Comparison of ENCODE assay signal across 1 cellular context in the genomic region with DNA sequence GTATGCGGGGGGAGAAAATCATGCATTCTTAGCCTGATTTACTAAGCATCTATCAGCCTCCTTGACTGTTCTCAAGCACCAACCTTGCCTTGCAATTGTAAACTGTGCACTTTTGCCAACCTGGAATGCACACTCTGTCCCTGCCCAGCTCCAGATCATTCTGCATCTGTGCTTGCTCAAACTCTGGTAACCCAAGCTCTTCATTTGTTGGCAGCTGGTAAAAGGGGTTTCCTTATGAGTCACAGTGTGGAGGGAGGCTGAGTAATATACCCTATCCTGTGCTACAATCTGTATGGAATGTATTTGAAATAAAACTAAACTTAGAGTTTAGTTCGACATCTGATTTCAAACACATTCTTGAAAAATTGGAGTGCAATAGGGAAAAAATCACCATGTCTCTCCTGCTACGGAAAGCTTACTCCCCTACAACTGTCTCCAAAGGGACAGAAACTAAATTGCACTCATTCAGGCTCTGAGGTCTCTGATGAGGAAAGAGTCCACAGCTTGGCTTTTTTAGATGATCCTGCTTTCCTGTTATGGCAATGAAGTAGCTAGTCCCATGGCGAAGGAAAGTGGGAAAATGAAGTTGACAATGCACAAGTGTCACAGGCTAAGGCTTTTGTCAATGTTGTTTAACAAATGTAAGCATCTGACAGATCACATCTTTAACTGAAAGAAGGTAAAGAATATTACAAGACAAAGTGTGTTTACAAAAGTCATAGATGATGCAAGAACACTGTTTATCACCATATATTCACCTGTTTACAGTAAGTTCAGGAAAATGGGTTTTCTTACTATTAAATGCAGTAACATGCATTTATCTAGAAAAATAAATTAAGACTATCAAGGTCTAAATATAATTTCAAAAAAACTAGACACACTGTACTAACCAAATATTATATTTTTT.
TF ChIP-seq lines count a peak whose summit lies in the region.

No MANE protein-coding gene starts in this region.

TF ChIP-seq in H1, 55 proteins besides CTCF, POLR2A, EP300 and RAD21 (continued from another document):
- TF ChIP-seq, protein P1, sequence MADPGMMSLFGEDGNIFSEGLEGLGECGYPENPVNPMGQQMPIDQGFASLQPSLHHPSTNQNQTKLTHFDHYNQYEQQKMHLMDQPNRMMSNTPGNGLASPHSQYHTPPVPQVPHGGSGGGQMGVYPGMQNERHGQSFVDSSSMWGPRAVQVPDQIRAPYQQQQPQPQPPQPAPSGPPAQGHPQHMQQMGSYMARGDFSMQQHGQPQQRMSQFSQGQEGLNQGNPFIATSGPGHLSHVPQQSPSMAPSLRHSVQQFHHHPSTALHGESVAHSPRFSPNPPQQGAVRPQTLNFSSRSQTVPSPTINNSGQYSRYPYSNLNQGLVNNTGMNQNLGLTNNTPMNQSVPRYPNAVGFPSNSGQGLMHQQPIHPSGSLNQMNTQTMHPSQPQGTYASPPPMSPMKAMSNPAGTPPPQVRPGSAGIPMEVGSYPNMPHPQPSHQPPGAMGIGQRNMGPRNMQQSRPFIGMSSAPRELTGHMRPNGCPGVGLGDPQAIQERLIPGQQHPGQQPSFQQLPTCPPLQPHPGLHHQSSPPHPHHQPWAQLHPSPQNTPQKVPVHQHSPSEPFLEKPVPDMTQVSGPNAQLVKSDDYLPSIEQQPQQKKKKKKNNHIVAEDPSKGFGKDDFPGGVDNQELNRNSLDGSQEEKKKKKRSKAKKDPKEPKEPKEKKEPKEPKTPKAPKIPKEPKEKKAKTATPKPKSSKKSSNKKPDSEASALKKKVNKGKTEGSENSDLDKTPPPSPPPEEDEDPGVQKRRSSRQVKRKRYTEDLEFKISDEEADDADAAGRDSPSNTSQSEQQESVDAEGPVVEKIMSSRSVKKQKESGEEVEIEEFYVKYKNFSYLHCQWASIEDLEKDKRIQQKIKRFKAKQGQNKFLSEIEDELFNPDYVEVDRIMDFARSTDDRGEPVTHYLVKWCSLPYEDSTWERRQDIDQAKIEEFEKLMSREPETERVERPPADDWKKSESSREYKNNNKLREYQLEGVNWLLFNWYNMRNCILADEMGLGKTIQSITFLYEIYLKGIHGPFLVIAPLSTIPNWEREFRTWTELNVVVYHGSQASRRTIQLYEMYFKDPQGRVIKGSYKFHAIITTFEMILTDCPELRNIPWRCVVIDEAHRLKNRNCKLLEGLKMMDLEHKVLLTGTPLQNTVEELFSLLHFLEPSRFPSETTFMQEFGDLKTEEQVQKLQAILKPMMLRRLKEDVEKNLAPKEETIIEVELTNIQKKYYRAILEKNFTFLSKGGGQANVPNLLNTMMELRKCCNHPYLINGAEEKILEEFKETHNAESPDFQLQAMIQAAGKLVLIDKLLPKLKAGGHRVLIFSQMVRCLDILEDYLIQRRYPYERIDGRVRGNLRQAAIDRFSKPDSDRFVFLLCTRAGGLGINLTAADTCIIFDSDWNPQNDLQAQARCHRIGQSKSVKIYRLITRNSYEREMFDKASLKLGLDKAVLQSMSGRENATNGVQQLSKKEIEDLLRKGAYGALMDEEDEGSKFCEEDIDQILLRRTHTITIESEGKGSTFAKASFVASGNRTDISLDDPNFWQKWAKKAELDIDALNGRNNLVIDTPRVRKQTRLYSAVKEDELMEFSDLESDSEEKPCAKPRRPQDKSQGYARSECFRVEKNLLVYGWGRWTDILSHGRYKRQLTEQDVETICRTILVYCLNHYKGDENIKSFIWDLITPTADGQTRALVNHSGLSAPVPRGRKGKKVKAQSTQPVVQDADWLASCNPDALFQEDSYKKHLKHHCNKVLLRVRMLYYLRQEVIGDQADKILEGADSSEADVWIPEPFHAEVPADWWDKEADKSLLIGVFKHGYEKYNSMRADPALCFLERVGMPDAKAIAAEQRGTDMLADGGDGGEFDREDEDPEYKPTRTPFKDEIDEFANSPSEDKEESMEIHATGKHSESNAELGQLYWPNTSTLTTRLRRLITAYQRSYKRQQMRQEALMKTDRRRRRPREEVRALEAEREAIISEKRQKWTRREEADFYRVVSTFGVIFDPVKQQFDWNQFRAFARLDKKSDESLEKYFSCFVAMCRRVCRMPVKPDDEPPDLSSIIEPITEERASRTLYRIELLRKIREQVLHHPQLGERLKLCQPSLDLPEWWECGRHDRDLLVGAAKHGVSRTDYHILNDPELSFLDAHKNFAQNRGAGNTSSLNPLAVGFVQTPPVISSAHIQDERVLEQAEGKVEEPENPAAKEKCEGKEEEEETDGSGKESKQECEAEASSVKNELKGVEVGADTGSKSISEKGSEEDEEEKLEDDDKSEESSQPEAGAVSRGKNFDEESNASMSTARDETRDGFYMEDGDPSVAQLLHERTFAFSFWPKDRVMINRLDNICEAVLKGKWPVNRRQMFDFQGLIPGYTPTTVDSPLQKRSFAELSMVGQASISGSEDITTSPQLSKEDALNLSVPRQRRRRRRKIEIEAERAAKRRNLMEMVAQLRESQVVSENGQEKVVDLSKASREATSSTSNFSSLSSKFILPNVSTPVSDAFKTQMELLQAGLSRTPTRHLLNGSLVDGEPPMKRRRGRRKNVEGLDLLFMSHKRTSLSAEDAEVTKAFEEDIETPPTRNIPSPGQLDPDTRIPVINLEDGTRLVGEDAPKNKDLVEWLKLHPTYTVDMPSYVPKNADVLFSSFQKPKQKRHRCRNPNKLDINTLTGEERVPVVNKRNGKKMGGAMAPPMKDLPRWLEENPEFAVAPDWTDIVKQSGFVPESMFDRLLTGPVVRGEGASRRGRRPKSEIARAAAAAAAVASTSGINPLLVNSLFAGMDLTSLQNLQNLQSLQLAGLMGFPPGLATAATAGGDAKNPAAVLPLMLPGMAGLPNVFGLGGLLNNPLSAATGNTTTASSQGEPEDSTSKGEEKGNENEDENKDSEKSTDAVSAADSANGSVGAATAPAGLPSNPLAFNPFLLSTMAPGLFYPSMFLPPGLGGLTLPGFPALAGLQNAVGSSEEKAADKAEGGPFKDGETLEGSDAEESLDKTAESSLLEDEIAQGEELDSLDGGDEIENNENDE (IDR thresholded peaks at IDR 0.05; ENCODE audit: insufficient replicate concordance, low read length), result no peak
- no peak for TF ChIP-seq TEAD4 (IDR thresholded peaks at IDR 0.05; ENCODE audit: low read depth, low read length)
- TF ChIP-seq, protein P2, sequence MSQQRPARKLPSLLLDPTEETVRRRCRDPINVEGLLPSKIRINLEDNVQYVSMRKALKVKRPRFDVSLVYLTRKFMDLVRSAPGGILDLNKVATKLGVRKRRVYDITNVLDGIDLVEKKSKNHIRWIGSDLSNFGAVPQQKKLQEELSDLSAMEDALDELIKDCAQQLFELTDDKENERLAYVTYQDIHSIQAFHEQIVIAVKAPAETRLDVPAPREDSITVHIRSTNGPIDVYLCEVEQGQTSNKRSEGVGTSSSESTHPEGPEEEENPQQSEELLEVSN (IDR thresholded peaks at IDR 0.05), result no peak
- no peak for TF ChIP-seq RFX5 (IDR thresholded peaks at IDR 0.05; ENCODE audit: borderline replicate concordance, low read depth, low read length)
- TF ChIP-seq POLR2AphosphoS5 (IDR thresholded peaks at IDR 0.05; ENCODE audit: low read depth, low read length), result no peak
- no peak for TF ChIP-seq HDAC6 (IDR thresholded peaks at IDR 0.05; ENCODE audit: low read depth, low read length)
- TF ChIP-seq SIX5 (IDR thresholded peaks at IDR 0.05; ENCODE audit: low read depth, low read length), result no peak
- no peak for TF ChIP-seq CBX8 (IDR thresholded peaks at IDR 0.05; ENCODE audit: borderline replicate concordance, low read depth, low read length)
- no peak for TF ChIP-seq BRCA1 (IDR thresholded peaks at IDR 0.05; ENCODE audit: low read depth, low read length)
- TF ChIP-seq, protein P3, sequence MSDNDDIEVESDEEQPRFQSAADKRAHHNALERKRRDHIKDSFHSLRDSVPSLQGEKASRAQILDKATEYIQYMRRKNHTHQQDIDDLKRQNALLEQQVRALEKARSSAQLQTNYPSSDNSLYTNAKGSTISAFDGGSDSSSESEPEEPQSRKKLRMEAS (IDR thresholded peaks at IDR 0.05), result no peak
- TF ChIP-seq NRF1 (IDR thresholded peaks at IDR 0.05; ENCODE audit: low read depth, low read length), result no peak
- no peak for TF ChIP-seq KDM1A (IDR thresholded peaks at IDR 0.05; ENCODE audit: borderline replicate concordance, low read length)
- TF ChIP-seq CHD1 (IDR thresholded peaks at IDR 0.05; ENCODE audit: low read depth, low read length), result no peak
